ENCODE assay signal across 1 cellular context in the genomic region with DNA sequence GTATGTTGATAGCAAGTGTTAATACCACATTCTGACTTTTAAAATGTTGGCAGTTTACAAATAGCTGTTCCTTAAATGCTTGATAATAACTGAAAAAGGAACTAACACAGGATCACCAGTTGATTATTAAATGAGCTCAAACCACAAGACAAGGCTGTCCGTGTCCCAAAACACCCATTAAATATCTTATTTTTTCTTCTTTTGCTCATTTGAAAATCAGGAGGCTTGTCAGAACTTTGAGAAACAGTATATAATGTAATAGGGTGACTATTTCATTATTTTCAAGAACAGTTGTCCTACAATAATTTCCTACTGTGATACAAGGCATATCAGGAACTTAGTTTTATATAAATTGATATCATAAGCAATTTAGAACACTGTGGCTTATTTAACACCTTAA.
TF ChIP-seq lines count a peak whose summit lies in the region.

No MANE protein-coding gene starts in this region.

TF ChIP-seq in K562, 482 proteins besides CTCF, POLR2A, EP300 and RAD21:
- TF ChIP-seq, protein P1, sequence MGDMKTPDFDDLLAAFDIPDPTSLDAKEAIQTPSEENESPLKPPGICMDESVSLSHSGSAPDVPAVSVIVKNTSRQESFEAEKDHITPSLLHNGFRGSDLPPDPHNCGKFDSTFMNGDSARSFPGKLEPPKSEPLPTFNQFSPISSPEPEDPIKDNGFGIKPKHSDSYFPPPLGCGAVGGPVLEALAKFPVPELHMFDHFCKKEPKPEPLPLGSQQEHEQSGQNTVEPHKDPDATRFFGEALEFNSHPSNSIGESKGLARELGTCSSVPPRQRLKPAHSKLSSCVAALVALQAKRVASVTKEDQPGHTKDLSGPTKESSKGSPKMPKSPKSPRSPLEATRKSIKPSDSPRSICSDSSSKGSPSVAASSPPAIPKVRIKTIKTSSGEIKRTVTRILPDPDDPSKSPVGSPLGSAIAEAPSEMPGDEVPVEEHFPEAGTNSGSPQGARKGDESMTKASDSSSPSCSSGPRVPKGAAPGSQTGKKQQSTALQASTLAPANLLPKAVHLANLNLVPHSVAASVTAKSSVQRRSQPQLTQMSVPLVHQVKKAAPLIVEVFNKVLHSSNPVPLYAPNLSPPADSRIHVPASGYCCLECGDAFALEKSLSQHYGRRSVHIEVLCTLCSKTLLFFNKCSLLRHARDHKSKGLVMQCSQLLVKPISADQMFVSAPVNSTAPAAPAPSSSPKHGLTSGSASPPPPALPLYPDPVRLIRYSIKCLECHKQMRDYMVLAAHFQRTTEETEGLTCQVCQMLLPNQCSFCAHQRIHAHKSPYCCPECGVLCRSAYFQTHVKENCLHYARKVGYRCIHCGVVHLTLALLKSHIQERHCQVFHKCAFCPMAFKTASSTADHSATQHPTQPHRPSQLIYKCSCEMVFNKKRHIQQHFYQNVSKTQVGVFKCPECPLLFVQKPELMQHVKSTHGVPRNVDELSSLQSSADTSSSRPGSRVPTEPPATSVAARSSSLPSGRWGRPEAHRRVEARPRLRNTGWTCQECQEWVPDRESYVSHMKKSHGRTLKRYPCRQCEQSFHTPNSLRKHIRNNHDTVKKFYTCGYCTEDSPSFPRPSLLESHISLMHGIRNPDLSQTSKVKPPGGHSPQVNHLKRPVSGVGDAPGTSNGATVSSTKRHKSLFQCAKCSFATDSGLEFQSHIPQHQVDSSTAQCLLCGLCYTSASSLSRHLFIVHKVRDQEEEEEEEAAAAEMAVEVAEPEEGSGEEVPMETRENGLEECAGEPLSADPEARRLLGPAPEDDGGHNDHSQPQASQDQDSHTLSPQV (IDR thresholded peaks at IDR 0.05): 0 out of 2 replicates have a peak, but pooled peaks have one; percentile 13
- TF ChIP-seq, protein P2, sequence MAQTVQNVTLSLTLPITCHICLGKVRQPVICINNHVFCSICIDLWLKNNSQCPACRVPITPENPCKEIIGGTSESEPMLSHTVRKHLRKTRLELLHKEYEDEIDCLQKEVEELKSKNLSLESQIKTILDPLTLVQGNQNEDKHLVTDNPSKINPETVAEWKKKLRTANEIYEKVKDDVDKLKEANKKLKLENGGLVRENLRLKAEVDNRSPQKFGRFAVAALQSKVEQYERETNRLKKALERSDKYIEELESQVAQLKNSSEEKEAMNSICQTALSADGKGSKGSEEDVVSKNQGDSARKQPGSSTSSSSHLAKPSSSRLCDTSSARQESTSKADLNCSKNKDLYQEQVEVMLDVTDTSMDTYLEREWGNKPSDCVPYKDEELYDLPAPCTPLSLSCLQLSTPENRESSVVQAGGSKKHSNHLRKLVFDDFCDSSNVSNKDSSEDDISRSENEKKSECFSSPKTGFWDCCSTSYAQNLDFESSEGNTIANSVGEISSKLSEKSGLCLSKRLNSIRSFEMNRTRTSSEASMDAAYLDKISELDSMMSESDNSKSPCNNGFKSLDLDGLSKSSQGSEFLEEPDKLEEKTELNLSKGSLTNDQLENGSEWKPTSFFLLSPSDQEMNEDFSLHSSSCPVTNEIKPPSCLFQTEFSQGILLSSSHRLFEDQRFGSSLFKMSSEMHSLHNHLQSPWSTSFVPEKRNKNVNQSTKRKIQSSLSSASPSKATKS (CRISPR knock-in tag; IDR thresholded peaks at IDR 0.05): no peak
- TF ChIP-seq, protein P3, sequence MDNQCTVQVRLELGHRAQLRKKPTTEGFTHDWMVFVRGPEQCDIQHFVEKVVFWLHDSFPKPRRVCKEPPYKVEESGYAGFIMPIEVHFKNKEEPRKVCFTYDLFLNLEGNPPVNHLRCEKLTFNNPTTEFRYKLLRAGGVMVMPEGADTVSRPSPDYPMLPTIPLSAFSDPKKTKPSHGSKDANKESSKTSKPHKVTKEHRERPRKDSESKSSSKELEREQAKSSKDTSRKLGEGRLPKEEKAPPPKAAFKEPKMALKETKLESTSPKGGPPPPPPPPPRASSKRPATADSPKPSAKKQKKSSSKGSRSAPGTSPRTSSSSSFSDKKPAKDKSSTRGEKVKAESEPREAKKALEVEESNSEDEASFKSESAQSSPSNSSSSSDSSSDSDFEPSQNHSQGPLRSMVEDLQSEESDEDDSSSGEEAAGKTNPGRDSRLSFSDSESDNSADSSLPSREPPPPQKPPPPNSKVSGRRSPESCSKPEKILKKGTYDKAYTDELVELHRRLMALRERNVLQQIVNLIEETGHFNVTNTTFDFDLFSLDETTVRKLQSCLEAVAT (IDR thresholded peaks at IDR 0.05): peak in 1 of 2 experiments; percentile 26; a peak in 1 of 4 replicates
- TF ChIP-seq, protein P4, sequence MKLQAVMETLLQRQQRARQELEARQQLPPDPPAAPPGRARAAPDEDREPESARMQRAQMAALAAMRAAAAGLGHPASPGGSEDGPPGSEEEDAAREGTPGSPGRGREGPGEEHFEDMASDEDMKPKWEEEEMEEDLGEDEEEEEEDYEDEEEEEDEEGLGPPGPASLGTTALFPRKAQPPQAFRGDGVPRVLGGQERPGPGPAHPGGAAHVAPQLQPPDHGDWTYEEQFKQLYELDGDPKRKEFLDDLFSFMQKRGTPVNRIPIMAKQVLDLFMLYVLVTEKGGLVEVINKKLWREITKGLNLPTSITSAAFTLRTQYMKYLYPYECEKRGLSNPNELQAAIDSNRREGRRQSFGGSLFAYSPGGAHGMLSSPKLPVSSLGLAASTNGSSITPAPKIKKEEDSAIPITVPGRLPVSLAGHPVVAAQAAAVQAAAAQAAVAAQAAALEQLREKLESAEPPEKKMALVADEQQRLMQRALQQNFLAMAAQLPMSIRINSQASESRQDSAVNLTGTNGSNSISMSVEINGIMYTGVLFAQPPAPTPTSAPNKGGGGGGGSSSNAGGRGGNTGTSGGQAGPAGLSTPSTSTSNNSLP (IDR thresholded peaks at IDR 0.05; ENCODE audit: borderline replicate concordance, low read depth, low read length): peak; percentile 81; the same call in 1 of the 2 replicates
- TF ChIP-seq, protein P5, sequence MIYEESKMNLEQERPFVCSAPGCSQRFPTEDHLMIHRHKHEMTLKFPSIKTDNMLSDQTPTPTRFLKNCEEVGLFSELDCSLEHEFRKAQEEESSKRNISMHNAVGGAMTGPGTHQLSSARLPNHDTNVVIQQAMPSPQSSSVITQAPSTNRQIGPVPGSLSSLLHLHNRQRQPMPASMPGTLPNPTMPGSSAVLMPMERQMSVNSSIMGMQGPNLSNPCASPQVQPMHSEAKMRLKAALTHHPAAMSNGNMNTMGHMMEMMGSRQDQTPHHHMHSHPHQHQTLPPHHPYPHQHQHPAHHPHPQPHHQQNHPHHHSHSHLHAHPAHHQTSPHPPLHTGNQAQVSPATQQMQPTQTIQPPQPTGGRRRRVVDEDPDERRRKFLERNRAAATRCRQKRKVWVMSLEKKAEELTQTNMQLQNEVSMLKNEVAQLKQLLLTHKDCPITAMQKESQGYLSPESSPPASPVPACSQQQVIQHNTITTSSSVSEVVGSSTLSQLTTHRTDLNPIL (CRISPR knock-in tag; IDR thresholded peaks at IDR 0.05): no peak
- TF ChIP-seq, protein P6, sequence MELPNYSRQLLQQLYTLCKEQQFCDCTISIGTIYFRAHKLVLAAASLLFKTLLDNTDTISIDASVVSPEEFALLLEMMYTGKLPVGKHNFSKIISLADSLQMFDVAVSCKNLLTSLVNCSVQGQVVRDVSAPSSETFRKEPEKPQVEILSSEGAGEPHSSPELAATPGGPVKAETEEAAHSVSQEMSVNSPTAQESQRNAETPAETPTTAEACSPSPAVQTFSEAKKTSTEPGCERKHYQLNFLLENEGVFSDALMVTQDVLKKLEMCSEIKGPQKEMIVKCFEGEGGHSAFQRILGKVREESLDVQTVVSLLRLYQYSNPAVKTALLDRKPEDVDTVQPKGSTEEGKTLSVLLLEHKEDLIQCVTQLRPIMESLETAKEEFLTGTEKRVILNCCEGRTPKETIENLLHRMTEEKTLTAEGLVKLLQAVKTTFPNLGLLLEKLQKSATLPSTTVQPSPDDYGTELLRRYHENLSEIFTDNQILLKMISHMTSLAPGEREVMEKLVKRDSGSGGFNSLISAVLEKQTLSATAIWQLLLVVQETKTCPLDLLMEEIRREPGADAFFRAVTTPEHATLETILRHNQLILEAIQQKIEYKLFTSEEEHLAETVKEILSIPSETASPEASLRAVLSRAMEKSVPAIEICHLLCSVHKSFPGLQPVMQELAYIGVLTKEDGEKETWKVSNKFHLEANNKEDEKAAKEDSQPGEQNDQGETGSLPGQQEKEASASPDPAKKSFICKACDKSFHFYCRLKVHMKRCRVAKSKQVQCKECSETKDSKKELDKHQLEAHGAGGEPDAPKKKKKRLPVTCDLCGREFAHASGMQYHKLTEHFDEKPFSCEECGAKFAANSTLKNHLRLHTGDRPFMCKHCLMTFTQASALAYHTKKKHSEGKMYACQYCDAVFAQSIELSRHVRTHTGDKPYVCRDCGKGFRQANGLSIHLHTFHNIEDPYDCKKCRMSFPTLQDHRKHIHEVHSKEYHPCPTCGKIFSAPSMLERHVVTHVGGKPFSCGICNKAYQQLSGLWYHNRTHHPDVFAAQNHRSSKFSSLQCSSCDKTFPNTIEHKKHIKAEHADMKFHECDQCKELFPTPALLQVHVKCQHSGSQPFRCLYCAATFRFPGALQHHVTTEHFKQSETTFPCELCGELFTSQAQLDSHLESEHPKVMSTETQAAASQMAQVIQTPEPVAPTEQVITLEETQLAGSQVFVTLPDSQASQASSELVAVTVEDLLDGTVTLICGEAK (IDR thresholded peaks at IDR 0.05): no peak
- TF ChIP-seq, protein P6 (CRISPR knock-in tag; IDR thresholded peaks at IDR 0.05): no peak
- TF ChIP-seq TRIM28 (IDR thresholded peaks at IDR 0.05): no peak
- 0 out of 2 replicates have a peak, but pooled peaks have one; percentile 18 for TF ChIP-seq ZNF316 (IDR thresholded peaks at IDR 0.05)
- peak; percentile 4 for TF ChIP-seq TAF1 (IDR thresholded peaks at IDR 0.05; ENCODE audit: control insufficient read depth, extremely low read depth, insufficient read depth, low read length, severe bottlenecking)
- no peak for TF ChIP-seq ZNF57 (CRISPR knock-in tag; IDR thresholded peaks at IDR 0.05)
- TF ChIP-seq RBFOX2 (IDR thresholded peaks at IDR 0.05; ENCODE audit: low read depth, low read length): 0 out of 2 replicates have a peak, but pooled peaks have one; percentile 6
- no peak for TF ChIP-seq RCOR1 (IDR thresholded peaks at IDR 0.05; ENCODE audit: borderline replicate concordance in 1 of 2, low read depth in 2 of 2, low read length in 2 of 2)
